In the genomic region with DNA sequence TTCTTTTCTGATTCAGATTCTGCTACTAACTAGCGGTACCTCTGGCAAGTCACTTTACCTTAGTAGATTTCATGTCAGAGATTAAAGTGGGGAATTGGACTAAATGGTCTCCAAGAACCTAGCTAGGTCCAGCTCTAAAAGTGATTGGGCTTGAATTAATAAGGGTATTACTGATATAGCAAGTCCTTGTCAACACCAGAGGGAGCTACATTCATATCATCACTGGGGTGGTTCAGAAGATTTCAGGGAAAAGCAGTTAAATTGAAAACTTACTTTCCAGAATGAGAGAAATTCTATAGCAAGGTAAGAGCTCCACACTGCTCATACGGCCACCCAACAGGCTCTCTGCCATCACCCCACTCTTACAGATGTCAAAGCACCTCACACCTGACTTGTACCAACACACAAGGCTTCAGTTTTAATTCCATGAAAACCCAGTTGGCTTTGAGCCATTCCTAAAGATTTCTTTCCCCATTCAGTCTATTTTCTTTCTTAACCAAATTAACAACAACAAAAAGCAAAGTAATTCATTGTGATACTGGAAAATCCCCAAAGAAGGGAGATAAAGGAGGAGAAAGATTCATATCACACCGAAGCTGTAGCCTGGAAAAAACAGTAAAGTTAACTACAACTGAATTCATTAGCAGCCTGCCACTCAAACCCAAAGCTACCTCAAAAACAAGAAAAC, we compare ENCODE assay signal across 8 cellular contexts. TPM values are rescaled to one million over a fixed set of nuclear protein-coding genes. Genes with fewer than 3 reads are reported as not detected.
DNase-seq lines count a peak whose midpoint lies in the region; ATAC-seq, FAIRE-seq and TF ChIP-seq lines count a peak whose summit lies in the region.

No MANE protein-coding gene starts in this region.

- H3K9me3 ChIP-seq in PC-3 (ENCODE audit: low read length) = no peaks in the 10 kb centered on the region
- H3K9me3 ChIP-seq in small intestine (ENCODE audit: control insufficient read depth, low read depth) = no peaks in the 10 kb centered on the region

- H3K9me2 ChIP-seq in PC-3 (replicated peaks; ENCODE audit: low read length) = no peaks in the 10 kb centered on the region

- H3K27me3 ChIP-seq in PC-3 (ENCODE audit: low read length) (no peaks in the 10 kb centered on the region), small intestine (ENCODE audit: control insufficient read depth in 2 of 2, insufficient read depth in 2 of 2, low read length in 2 of 2) (no peaks in the 10 kb centered on the region)

- CTCF ChIA-PET in PC-3 (lab: Charles Lee) = interaction anchor here (0.5 to 1.0 kb wide), 3 partner anchors 19 to 137 kb away, joined by 3 read pairs; no protein-coding TSS in a partner anchor

- intact Hi-C loops in PC-3 (cut with micrococcal nuclease) = loop anchor here (1.0 to 5.0 kb wide), 2 partner anchors 45 to 96 kb away; no protein-coding TSS in a partner anchor

- H3K4me2 ChIP-seq in PC-3 (ENCODE audit: low read length) = no peak overlapping the region

- no TSS peak for BruUV-seq in PC-3 (replicated peaks; lab: Mats Ljungman, UMichigan)

- no peaks in the 10 kb centered on the region for H3K27me3 Mint-ChIP-seq in activated naive CD8-positive, alpha-beta T cell treated with anti-CD3 and anti-CD28 coated beads, Interleukin-2, amount 10 ng/mL, durations not matched to agents 7 days and 5 days
- H3K27me3 Mint-ChIP-seq in activated naive CD8-positive, alpha-beta T cell treated with anti-CD3 and anti-CD28 coated beads, Interleukin-2, amount 50 U/mL, for 24 hours = no peaks in the 10 kb centered on the region

- H3K4me3 ChIP-seq in PC-3 (ENCODE audit: low read length) (no peak overlapping the region), fibroblast of mammary gland (ENCODE audit: control insufficient read depth, low read depth, low read length) (no peak overlapping the region), small intestine (ENCODE audit: low read depth in 1 of 2, low read length in 2 of 2) (no peak overlapping the region)

- TF ChIP-seq CTCF in PC-3 (conservative IDR thresholded peaks at IDR 0.05; ENCODE audit: low read depth, low read length) (peak; percentile 63), fibroblast of mammary gland (conservative IDR thresholded peaks at IDR 0.05; ENCODE audit: control insufficient read depth, insufficient read depth, low read depth, low read length) (peak; percentile 64)

- H3K27ac ChIP-seq in PC-3 (ENCODE audit: low read length) (no peak overlapping the region), small intestine (ENCODE audit: low read depth in 1 of 2, low read length in 1 of 2) (no peak overlapping the region)

- POLR2A ChIA-PET in activated naive CD8-positive, alpha-beta T cell treated with anti-CD3 and anti-CD28 coated beads, Interleukin-2, amount 10 ng/mL, durations not matched to agents 7 days and 5 days (lab: Charles Lee) = interaction anchor here (0.6 to 2.5 kb wide), 6 partner anchors 11 to 209 kb away, joined by 3 to 18 read pairs (median 4); a partner anchor contains a TSS
- POLR2A ChIA-PET in PC-3 (lab: Charles Lee; ENCODE audit: unreplicated experiment) = no interaction called here

- no peak for FAIRE-seq in small intestine (lab: Jason Lieb, UNC)

- H3K79me2 ChIP-seq in PC-3 (ENCODE audit: low read length) = no peaks in the 10 kb centered on the region

- no peaks in the 10 kb centered on the region for H3K9me3 Mint-ChIP-seq in activated naive CD8-positive, alpha-beta T cell treated with anti-CD3 and anti-CD28 coated beads, Interleukin-2, amount 10 ng/mL, durations not matched to agents 7 days and 5 days
- no peaks in the 10 kb centered on the region for H3K9me3 Mint-ChIP-seq in activated naive CD8-positive, alpha-beta T cell treated with anti-CD3 and anti-CD28 coated beads, Interleukin-2, amount 50 U/mL, for 24 hours

- H4K20me1 ChIP-seq in PC-3 (ENCODE audit: low read length) = no peaks in the 10 kb centered on the region

- DNase-seq in activated naive CD8-positive, alpha-beta T cell treated with anti-CD3 and anti-CD28 coated beads, Interleukin-2, amount 10 ng/mL, durations not matched to agents 7 days and 5 days = no peak
- no peak for DNase-seq in activated naive CD8-positive, alpha-beta T cell treated with anti-CD3 and anti-CD28 coated beads, Interleukin-2, amount 50 U/mL, for 24 hours
- DNase-seq in PC-3 (peak; percentile 58), fibroblast of mammary gland (ENCODE audit: low read depth) (peak; percentile 78), small intestine (peak; percentile 37), T-helper 9 cell (no peak)

- peaks cover 26% of the 10 kb centered on the region for H3K36me3 Mint-ChIP-seq in activated naive CD8-positive, alpha-beta T cell treated with anti-CD3 and anti-CD28 coated beads, Interleukin-2, amount 10 ng/mL, durations not matched to agents 7 days and 5 days
- H3K36me3 Mint-ChIP-seq in activated naive CD8-positive, alpha-beta T cell treated with anti-CD3 and anti-CD28 coated beads, Interleukin-2, amount 50 U/mL, for 24 hours (ENCODE audit: low read depth) = peaks cover 18% of the 10 kb centered on the region

- H3K36me3 ChIP-seq in PC-3 (ENCODE audit: low read depth, low read length) = no peaks in the 10 kb centered on the region; the same call in 1 of the 2 replicates
- H3K36me3 ChIP-seq in small intestine (ENCODE audit: control insufficient read depth in 2 of 2, insufficient read depth in 2 of 2, low read length in 2 of 2) = peaks cover 0 to 2% of the 10 kb centered on the region in 2 donors

- no peak overlapping the region for H3K9ac ChIP-seq in PC-3 (ENCODE audit: low read length)

- H3K4me1 ChIP-seq in PC-3 (ENCODE audit: insufficient read depth, low read length) = no peaks in the 10 kb centered on the region
- no peaks in the 10 kb centered on the region for H3K4me1 ChIP-seq in small intestine (ENCODE audit: control insufficient read depth in 2 of 2, insufficient read depth in 1 of 2, low read depth in 1 of 2, low read length in 1 of 2)

- peak; percentile 26 for ATAC-seq in activated naive CD8-positive, alpha-beta T cell treated with anti-CD3 and anti-CD28 coated beads, Interleukin-2, amount 10 ng/mL, durations not matched to agents 7 days and 5 days (ENCODE audit: low read depth)
- no peak for ATAC-seq in activated naive CD8-positive, alpha-beta T cell treated with anti-CD3 and anti-CD28 coated beads, Interleukin-2, amount 50 U/mL, for 24 hours
- peak; percentile 43 for ATAC-seq in PC-3
- no peak for ATAC-seq in HG03095 (IDR thresholded peaks at IDR 0.05; ENCODE audit: unreplicated experiment)
- no peak for ATAC-seq in GM21526 (IDR thresholded peaks at IDR 0.05; ENCODE audit: low FRiP score, unreplicated experiment)

- H3K4me3 Mint-ChIP-seq in activated naive CD8-positive, alpha-beta T cell treated with anti-CD3 and anti-CD28 coated beads, Interleukin-2, amount 10 ng/mL, durations not matched to agents 7 days and 5 days = no peak overlapping the region
- no peak overlapping the region for H3K4me3 Mint-ChIP-seq in activated naive CD8-positive, alpha-beta T cell treated with anti-CD3 and anti-CD28 coated beads, Interleukin-2, amount 50 U/mL, for 24 hours

- H3F3A ChIP-seq in PC-3 (ENCODE audit: low read length, unreplicated experiment) = no peaks in the 10 kb centered on the region

- 88 to 94% (median 92%) methylated on average over 3 of the region's 3 CpGs for WGBS in small intestine, 3 donors

- no peak overlapping the region for H3K27ac Mint-ChIP-seq in activated naive CD8-positive, alpha-beta T cell treated with anti-CD3 and anti-CD28 coated beads, Interleukin-2, amount 10 ng/mL, durations not matched to agents 7 days and 5 days
- no peak overlapping the region for H3K27ac Mint-ChIP-seq in activated naive CD8-positive, alpha-beta T cell treated with anti-CD3 and anti-CD28 coated beads, Interleukin-2, amount 50 U/mL, for 24 hours

- peaks cover 27% of the 10 kb centered on the region for H3K4me1 Mint-ChIP-seq in activated naive CD8-positive, alpha-beta T cell treated with anti-CD3 and anti-CD28 coated beads, Interleukin-2, amount 10 ng/mL, durations not matched to agents 7 days and 5 days
- peaks cover 28% of the 10 kb centered on the region for H3K4me1 Mint-ChIP-seq in activated naive CD8-positive, alpha-beta T cell treated with anti-CD3 and anti-CD28 coated beads, Interleukin-2, amount 50 U/mL, for 24 hours

- H2AFZ ChIP-seq in PC-3 (ENCODE audit: low read length) = no peak overlapping the region

RNA-seq across cellular contexts. Expression of a gene that starts 38.0 kb away (rescaled TPM):
- 100 to 1,000 TPM; 370 to 371 TPM for total RNA-seq in activated naive CD8-positive, alpha-beta T cell treated with anti-CD3 and anti-CD28 coated beads, Interleukin-2, amount 10 ng/mL, durations not matched to agents 7 days and 5 days
- 0.06 and 0.33 TPM in 2 replicates for total RNA-seq in PC-3 (2014; rRNA removed)
- polyA plus RNA-seq in small intestine = 10 to 100 TPM in 1 of 3 donors, 1 to 10 TPM in 2; 1.6 to 24.2 (median 2.2) TPM

Comparison
In these comparisons a context has a peak if more than half of its experiments do, and no peak if none do; other contexts are left out.
1. ATAC-seq: peak in activated naive CD8-positive, alpha-beta T cell treated with anti-CD3 and anti-CD28 coated beads, Interleukin-2, amount 10 ng/mL, durations not matched to agents 7 days and 5 days (single experiment) and PC-3 (single experiment); none in activated naive CD8-positive, alpha-beta T cell treated with anti-CD3 and anti-CD28 coated beads, Interleukin-2, amount 50 U/mL, for 24 hours (single experiment), HG03095 (single experiment) and GM21526 (single experiment).
2. DNase-seq: peak in PC-3 (single experiment), fibroblast of mammary gland (single experiment) and small intestine (single experiment); none in activated naive CD8-positive, alpha-beta T cell treated with anti-CD3 and anti-CD28 coated beads, Interleukin-2, amount 10 ng/mL, durations not matched to agents 7 days and 5 days (single experiment), activated naive CD8-positive, alpha-beta T cell treated with anti-CD3 and anti-CD28 coated beads, Interleukin-2, amount 50 U/mL, for 24 hours (single experiment) and T-helper 9 cell (single experiment).
3. RNA of a gene that starts 38.0 kb away (total RNA-seq): 370 to 371 TPM in activated naive CD8-positive, alpha-beta T cell treated with anti-CD3 and anti-CD28 coated beads, Interleukin-2, amount 10 ng/mL, durations not matched to agents 7 days and 5 days; 0.06 to 0.33 TPM in PC-3; every median in the first group is over 100 times any median in the second.